In genomic region chr11:69540118-69541000, GRCh38 we compare ENCODE assay signal across 13 cellular contexts. TPM values are rescaled to one million over a fixed set of nuclear protein-coding genes. Genes with fewer than 3 reads are reported as not detected.
DNase-seq lines count a peak whose midpoint lies in the region; ATAC-seq, FAIRE-seq and TF ChIP-seq lines count a peak whose summit lies in the region.
"Had no signal": no experiment of that assay in that cellular context is flagged by ENCODE, and none has a peak within 500 bp of the region (broad histone marks: within the 10 kb centered on the region; RNA-seq: fewer than 3 reads in every experiment).

No MANE protein-coding gene starts in this region.

- peaks cover 4% of the 10 kb centered on the region for H3K27me3 Mint-ChIP-seq in nephron progenitor cell (ENCODE audit: low read depth, poor library complexity)

- CTCF ChIA-PET in A549 (lab: Yijun Ruan, JAX), result interaction anchor here (1.3 kb wide), 1 partner anchor 21 kb away, joined by 5 read pairs; no protein-coding TSS in a partner anchor

- ATAC-seq in A549, result no peak
- ATAC-seq in HG03039 (IDR thresholded peaks at IDR 0.05; ENCODE audit: unreplicated experiment), result no peak
- ATAC-seq: effector memory CD8-positive, alpha-beta T cell had no signal

- POLR2A ChIA-PET in A549 (lab: Yijun Ruan, JAX), result interaction anchor here (0.7 kb wide), 1 partner anchor 104 kb away, joined by 5 read pairs; no protein-coding TSS in a partner anchor

- H2AFZ ChIP-seq in smooth muscle cell (ENCODE audit: low read depth), result no peak overlapping the region

- H3K4me2 ChIP-seq in A549 (no peak overlapping the region; the same call in 2 of the 3 replicates), smooth muscle cell (no peak overlapping the region)

- TF ChIP-seq POLR2A in A549 (IDR thresholded peaks at IDR 0.05; ENCODE audit: low read length), result no peak
- TF ChIP-seq POLR2A in vagina (IDR thresholded peaks at IDR 0.05), result no peak

- 93% methylated on average over 21 of the region's 30 CpGs for WGBS in A549 (ENCODE audit: missing lambda C conversion rate)
- 83% methylated on average over 29 of the region's 30 CpGs for WGBS in smooth muscle cell (ENCODE audit: low lambda C conversion rate)

- no peaks in the 10 kb centered on the region for H3K36me3 Mint-ChIP-seq in nephron progenitor cell (ENCODE audit: low read depth)
- H3K36me3 Mint-ChIP-seq: IgD-negative memory B cell had no signal

- no peaks in the 10 kb centered on the region for H3K79me2 ChIP-seq in smooth muscle cell (ENCODE audit: low read depth)

- H3K9ac ChIP-seq in smooth muscle cell (ENCODE audit: low read depth), result no peak overlapping the region

- TF ChIP-seq RAD21 in A549 (conservative IDR thresholded peaks at IDR 0.05 in 1 of 2, IDR thresholded peaks at IDR 0.05 in 1 of 2), result no peak

- H4K20me1 ChIP-seq in smooth muscle cell (ENCODE audit: low read depth), result no peaks in the 10 kb centered on the region

- no peaks in the 10 kb centered on the region for H3F3A ChIP-seq in smooth muscle cell (ENCODE audit: low read depth)

- peaks cover 43% of the 10 kb centered on the region for H3K4me1 Mint-ChIP-seq in nephron progenitor cell

- DNase-seq in A549 (ENCODE audit: low read depth in 1 of 2, low spot score in 1 of 2), result no peak
- DNase-seq in RPMI7951 (ENCODE audit: low read depth), result peak; percentile 91
- peak; percentile 63 for DNase-seq in foreskin melanocyte
- DNase-seq in nephron progenitor cell, result peak; percentile 30
- no peak for DNase-seq in ureter (ENCODE audit: low spot score)
- no peak for DNase-seq in smooth muscle cell (lab: John Stamatoyannopoulos, UW; ENCODE audit: unreplicated experiment)
- DNase-seq in vagina (ENCODE audit: extremely low spot score in 2 of 2), result no peak
- DNase-seq: activated T-cell treated with anti-CD3 and anti-CD28 coated beads, Interleukin-2, amount 50 U/mL, for 1 hour; effector memory CD8-positive, alpha-beta T cell had no signal

- no peak for FAIRE-seq in A549 (lab: Jason Lieb, UNC)

- H3K9me3 Mint-ChIP-seq in nephron progenitor cell, result no peaks in the 10 kb centered on the region
- H3K9me3 Mint-ChIP-seq: effector memory CD8-positive, alpha-beta T cell; IgD-negative memory B cell had no signal

- H3K27ac ChIP-seq in A549 (peak overlapping the region; percentile 39 to 85; a peak in 5 of 6 replicates), smooth muscle cell (ENCODE audit: low read depth) (no peak overlapping the region), vagina (no peak overlapping the region)

- H3K4me1 ChIP-seq in A549, result peaks cover 31% of the 10 kb centered on the region
- H3K4me1 ChIP-seq in smooth muscle cell (ENCODE audit: low read depth), result no peaks in the 10 kb centered on the region
- H3K4me1 ChIP-seq in vagina, result peaks cover 26% of the 10 kb centered on the region

- intact Hi-C loops in vagina (cut with DNase I), result no loop called here

- no peaks in the 10 kb centered on the region for H3K27me3 ChIP-seq in smooth muscle cell (ENCODE audit: low read depth)
- no peaks in the 10 kb centered on the region for H3K27me3 ChIP-seq in vagina

- no peak for TF ChIP-seq EP300 in A549 (IDR thresholded peaks at IDR 0.05)

- H3K4me3 Mint-ChIP-seq in nephron progenitor cell, result no peak overlapping the region
- H3K4me3 Mint-ChIP-seq: effector memory CD8-positive, alpha-beta T cell had no signal

- H3K27ac Mint-ChIP-seq in nephron progenitor cell, result peak overlapping the region; percentile 42
- H3K27ac Mint-ChIP-seq: effector memory CD8-positive, alpha-beta T cell had no signal

- no peaks in the 10 kb centered on the region for H3K36me3 ChIP-seq in smooth muscle cell (ENCODE audit: low read depth)
- no peaks in the 10 kb centered on the region for H3K36me3 ChIP-seq in vagina

- H3K4me3 ChIP-seq in A549, result no peak overlapping the region
- H3K4me3 ChIP-seq in smooth muscle cell, result no peak overlapping the region
- H3K4me3 ChIP-seq in vagina, result no peak overlapping the region

- TF ChIP-seq CTCF in A549 (IDR thresholded peaks at IDR 0.05) (no peak), nephron progenitor cell (IDR thresholded peaks at IDR 0.05) (no peak), smooth muscle cell (IDR thresholded peaks at IDR 0.05; ENCODE audit: borderline replicate concordance, insufficient read depth, poor library complexity, severe bottlenecking) (no peak), vagina (IDR thresholded peaks at IDR 0.05) (no peak)

- no peaks in the 10 kb centered on the region for H3K9me3 ChIP-seq in A549
- H3K9me3 ChIP-seq in smooth muscle cell (replicated peaks; ENCODE audit: low read depth), result no peaks in the 10 kb centered on the region
- no peaks in the 10 kb centered on the region for H3K9me3 ChIP-seq in vagina

TF ChIP-seq in A549, 52 proteins besides CTCF, POLR2A, EP300 and RAD21:
- TF ChIP-seq NR3C1 (IDR thresholded peaks at IDR 0.05), result no peak
- TF ChIP-seq PBX3 (IDR thresholded peaks at IDR 0.05), result no peak
- TF ChIP-seq TFCP2L1 (CRISPR knock-in tag; IDR thresholded peaks at IDR 0.05), result no peak
- no peak for TF ChIP-seq ATOH8 (CRISPR knock-in tag; IDR thresholded peaks at IDR 0.05; ENCODE audit: low read depth)
- no peak for TF ChIP-seq USF2 (IDR thresholded peaks at IDR 0.05)
- TF ChIP-seq MAX (IDR thresholded peaks at IDR 0.05), result no peak
- TF ChIP-seq CBX2 (IDR thresholded peaks at IDR 0.05; ENCODE audit: borderline replicate concordance, low read depth), result no peak
- no peak for TF ChIP-seq CBX8 (IDR thresholded peaks at IDR 0.05)
- no peak for TF ChIP-seq GATA3 (IDR thresholded peaks at IDR 0.05; ENCODE audit: borderline replicate concordance)
- no peak for TF ChIP-seq ZNF302 (CRISPR knock-in tag; IDR thresholded peaks at IDR 0.05)
- no peak for TF ChIP-seq ZC3H11A (IDR thresholded peaks at IDR 0.05)
- no peak for TF ChIP-seq ESRRA (IDR thresholded peaks at IDR 0.05; ENCODE audit: borderline replicate concordance, low read length)
- TF ChIP-seq HOXB13 (CRISPR knock-in tag; IDR thresholded peaks at IDR 0.05; ENCODE audit: low read depth), result no peak
- TF ChIP-seq BHLHE40 (IDR thresholded peaks at IDR 0.05; ENCODE audit: low read depth, low read length), result no peak
- no peak for TF ChIP-seq RCOR1 (IDR thresholded peaks at IDR 0.05; ENCODE audit: low read depth, low read length)
- TF ChIP-seq CEBPB (IDR thresholded peaks at IDR 0.05), result no peak
- no peak for TF ChIP-seq RARB (CRISPR knock-in tag; IDR thresholded peaks at IDR 0.05)

RNA-seq across cellular contexts. Expression of gene LINC01488, which starts 58.9 kb away (rescaled TPM):
- polyA plus RNA-seq in A549 (2011; rRNA removed), result not detected in 2 replicates
- 0.03 and 0.07 TPM in 2 replicates for polyA plus RNA-seq in A549 (2012; cell fraction: cytosol; rRNA removed)
- 0.19 and 0.22 TPM in 2 replicates for polyA plus RNA-seq in A549 (2012; cell fraction: nucleus; rRNA removed)
- 0.05 to 0.11 TPM (median 0.09 TPM) in 3 replicates for polyA plus RNA-seq in A549 (2017; fragmentation: RNase III; extraction: RNeasy Plus Mini Kit Qiagen cat#74134 plus additional on column Dnase treatment)
- polyA minus RNA-seq in A549 (2011; rRNA and poly(A)+ RNA removed), result not detected in 2 replicates
- total RNA-seq in RPMI7951 (2014; rRNA removed; shearing (Covaris generic)), result not detected in 2 replicates
- not detected for total RNA-seq in ureter
- total RNA-seq in smooth muscle cell, result not detected in 2 replicates
- not detected in 2 replicates for polyA plus RNA-seq in smooth muscle cell
- total RNA-seq in vagina, result not detected
- total RNA-seq: pulmonary artery endothelial cell; T-helper 2 cell treated with Interferon-gamma antibody and Interleukin-4, amounts not matched to agents 100 ng/mL and 5 ng/mL, for 36 hours had no signal
- polyA plus RNA-seq: IgD-negative memory B cell had no signal

Comparison
In these comparisons a context has a peak if more than half of its experiments do, and no peak if none do; other contexts are left out.
1. DNase-seq: peak in RPMI7951 (single experiment), foreskin melanocyte (single experiment) and nephron progenitor cell (single experiment); none in A549 (0 of 2), ureter (single experiment), smooth muscle cell (single experiment) and vagina (0 of 2).
2. H3K27ac ChIP-seq: peak in A549 (2 of 2); none in smooth muscle cell (single experiment) and vagina (single experiment).